In genomic region chr17:56820207-56820606, GRCh38 we compare ENCODE assay signal across 1 cellular context.
TF ChIP-seq lines count a peak whose summit lies in the region.

No MANE protein-coding gene starts in this region.

TF ChIP-seq in A549, 52 proteins besides CTCF, POLR2A, EP300 and RAD21 (continued from another document):
- TF ChIP-seq, protein P1, sequence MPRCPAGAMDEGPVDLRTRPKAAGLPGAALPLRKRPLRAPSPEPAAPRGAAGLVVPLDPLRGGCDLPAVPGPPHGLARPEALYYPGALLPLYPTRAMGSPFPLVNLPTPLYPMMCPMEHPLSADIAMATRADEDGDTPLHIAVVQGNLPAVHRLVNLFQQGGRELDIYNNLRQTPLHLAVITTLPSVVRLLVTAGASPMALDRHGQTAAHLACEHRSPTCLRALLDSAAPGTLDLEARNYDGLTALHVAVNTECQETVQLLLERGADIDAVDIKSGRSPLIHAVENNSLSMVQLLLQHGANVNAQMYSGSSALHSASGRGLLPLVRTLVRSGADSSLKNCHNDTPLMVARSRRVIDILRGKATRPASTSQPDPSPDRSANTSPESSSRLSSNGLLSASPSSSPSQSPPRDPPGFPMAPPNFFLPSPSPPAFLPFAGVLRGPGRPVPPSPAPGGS (IDR thresholded peaks at IDR 0.05), result no peak
- TF ChIP-seq NPAS2 (CRISPR knock-in tag; IDR thresholded peaks at IDR 0.05; ENCODE audit: borderline replicate concordance) (no peak), FOXS1 (CRISPR knock-in tag; IDR thresholded peaks at IDR 0.05) (no peak), ZC3H11A (IDR thresholded peaks at IDR 0.05) (no peak), RCOR1 (IDR thresholded peaks at IDR 0.05; ENCODE audit: low read depth, low read length) (no peak), TP53 (CRISPR knock-in tag; IDR thresholded peaks at IDR 0.05) (no peak), NR3C1 (IDR thresholded peaks at IDR 0.05) (no peak), HEYL (CRISPR knock-in tag; IDR thresholded peaks at IDR 0.05) (no peak), CBX2 (IDR thresholded peaks at IDR 0.05; ENCODE audit: borderline replicate concordance, low read depth) (no peak), ZNF302 (CRISPR knock-in tag; IDR thresholded peaks at IDR 0.05) (no peak), CHD4 (IDR thresholded peaks at IDR 0.05; ENCODE audit: borderline replicate concordance) (no peak), CHD2 (IDR thresholded peaks at IDR 0.05; ENCODE audit: low read length, partially characterized antibody) (no peak), CEBPB (IDR thresholded peaks at IDR 0.05) (no peak), HOXA7 (CRISPR knock-in tag; IDR thresholded peaks at IDR 0.05) (no peak), ZFP36 (IDR thresholded peaks at IDR 0.05; ENCODE audit: borderline replicate concordance, partially characterized antibody) (no peak), PBX3 (IDR thresholded peaks at IDR 0.05) (no peak), HMGXB4 (CRISPR knock-in tag; IDR thresholded peaks at IDR 0.05; ENCODE audit: borderline replicate concordance) (no peak)
